ENCODE assay signal across 8 cellular contexts in genomic region chr10:35089641-35090161, GRCh38. TPM values are rescaled to one million over a fixed set of nuclear protein-coding genes. Genes with fewer than 3 reads are reported as not detected.
A peak's percentile ranks its signal among the peaks of the same experiment; 100 is the strongest.
DNase-seq lines count a peak whose midpoint lies in the region; ATAC-seq and TF ChIP-seq lines count a peak whose summit lies in the region.

No MANE protein-coding gene starts in this region.

- ATAC-seq in GM21529 (IDR thresholded peaks at IDR 0.05; ENCODE audit: unreplicated experiment) (peak; percentile 30), heart right ventricle (peak; percentile 9 to 71 (median 24))
- peak in 1 of 2 donors; percentile 11 for ATAC-seq in activated naive CD4-positive, alpha-beta T cell treated with anti-CD3 and anti-CD28 coated beads, Interleukin-2, amount 50 U/mL, for 72 hours

- 0% methylated on average over 24 to 26 of the region's 26 CpGs for WGBS in heart right ventricle, 2 donors
- WGBS in prostate gland: 0% methylated on average over 26 of the region's 26 CpGs

- H3K36me3 ChIP-seq in heart right ventricle (peaks cover 0 to 7% (median 0%) of the 10 kb centered on the region in 9 donors), prostate gland (no peaks in the 10 kb centered on the region)

- TF ChIP-seq CTCF in heart right ventricle (IDR thresholded peaks at IDR 0.05): no peak
- TF ChIP-seq CTCF in prostate gland (IDR thresholded peaks at IDR 0.05): no peak

- peak overlapping the region; percentile 69 for H3K4me3 ChIP-seq in Jurkat, Clone E6-1 (ENCODE audit: low read length)
- H3K4me3 ChIP-seq in heart right ventricle: peak overlapping the region; percentile 62 to 99 (median 91)
- H3K4me3 ChIP-seq in prostate gland: peak overlapping the region; percentile 58 to 95

- peak overlapping the region; percentile 92 to 94 for H3K27ac Mint-ChIP-seq in activated naive CD4-positive, alpha-beta T cell treated with anti-CD3 and anti-CD28 coated beads, Interleukin-2, amount 50 U/mL, for 72 hours

- H3K4me1 ChIP-seq in heart right ventricle: peaks cover 8 to 48% (median 39%) of the 10 kb centered on the region in 9 donors
- H3K4me1 ChIP-seq in prostate gland (replicated peaks): peaks cover 5% of the 10 kb centered on the region

- H3K27ac ChIP-seq in heart right ventricle (peak overlapping the region; percentile 87 to 99 (median 94)), prostate gland (peak overlapping the region; percentile 90 to 94)

- no peak for TF ChIP-seq POLR2A in prostate gland (IDR thresholded peaks at IDR 0.05)

- H3K9me3 ChIP-seq in heart right ventricle (peaks cover 0 to 9% (median 0%) of the 10 kb centered on the region in 11 donors), prostate gland (no peaks in the 10 kb centered on the region)

- H3K27me3 ChIP-seq in heart right ventricle: no peaks in the 10 kb centered on the region
- H3K27me3 ChIP-seq in prostate gland (replicated peaks; ENCODE audit: insufficient read depth): no peaks in the 10 kb centered on the region

- DNase-seq in NCI-H146 (lab: John Stamatoyannopoulos, UW) (peak; percentile 35), NCI-H146 treated with DMSO at 0.1 percent for 48 hours (lab: John Stamatoyannopoulos, UW; ENCODE audit: unreplicated experiment) (no peak), heart right ventricle (no peak), prostate gland (ENCODE audit: low spot score) (no peak)
- peak; percentile 25 for DNase-seq in Jurkat, Clone E6-1 (ENCODE audit: low read depth, low spot score)
- DNase-seq in activated naive CD4-positive, alpha-beta T cell treated with anti-CD3 and anti-CD28 coated beads, Interleukin-2, amount 50 U/mL, for 72 hours (ENCODE audit: low spot score in 2 of 2): peak in 1 of 2 donors; percentile 11
- no peak for DNase-seq in stimulated activated naive CD4-positive, alpha-beta T cell treated with Interleukin-2 at 50 U/mL for 16 hours (lab: John Stamatoyannopoulos, UW)

- H3K9me3 Mint-ChIP-seq in activated naive CD4-positive, alpha-beta T cell treated with anti-CD3 and anti-CD28 coated beads, Interleukin-2, amount 50 U/mL, for 72 hours: no peaks in the 10 kb centered on the region

- peaks cover 7 to 18% of the 10 kb centered on the region in 2 donors for H3K36me3 Mint-ChIP-seq in activated naive CD4-positive, alpha-beta T cell treated with anti-CD3 and anti-CD28 coated beads, Interleukin-2, amount 50 U/mL, for 72 hours

- intact Hi-C loops in heart right ventricle (cut with DNase I) (loop anchor here in 1 of 10 donors (5.0 kb wide), 1 partner anchor 898 kb away; no protein-coding TSS in a partner anchor), prostate gland (cut with DNase I) (no loop called here)

RNA-seq across cellular contexts. Expression of gene CUL2, which starts 0.4 kb away (rescaled TPM):
- polyA plus RNA-seq in Jurkat, Clone E6-1 (2012; ENCODE audit: insufficient read depth, insufficient read length): 36.6 TPM
- total RNA-seq in activated naive CD4-positive, alpha-beta T cell treated with anti-CD3 and anti-CD28 coated beads, Interleukin-2, amount 50 U/mL, for 72 hours: 10 to 100 TPM; 43.8 to 45.9 TPM
- total RNA-seq in heart right ventricle: 10 to 100 TPM; 28.3 to 39.8 (median 38.0) TPM
- 10 to 100 TPM in 1 of 2 donors, 1 to 10 TPM in 1; 5.7 to 15.3 TPM for polyA plus RNA-seq in heart right ventricle
- 10 to 100 TPM; 15.5 to 15.9 TPM for total RNA-seq in prostate gland

RNA-seq across cellular contexts. Expression of gene CREM, which starts 36.9 kb away (rescaled TPM):
- polyA plus RNA-seq in Jurkat, Clone E6-1 (2012; ENCODE audit: insufficient read depth, insufficient read length): 25.6 TPM
- total RNA-seq in activated naive CD4-positive, alpha-beta T cell treated with anti-CD3 and anti-CD28 coated beads, Interleukin-2, amount 50 U/mL, for 72 hours: 100 to 1,000 TPM in 1 of 2 donors, 10 to 100 TPM in 1; 92.9 to 147 TPM
- total RNA-seq in heart right ventricle (10 to 100 TPM; 44.1 to 91.7 (median 57.6) TPM), prostate gland (10 to 100 TPM; 25.5 to 75.3 TPM)
- 10 to 100 TPM; 37.8 to 81.5 TPM for polyA plus RNA-seq in heart right ventricle

Comparison
In these comparisons a context has a peak if more than half of its experiments do, and no peak if none do; other contexts are left out.
1. DNase-seq: peak in NCI-H146 (single experiment) and Jurkat, Clone E6-1 (single experiment); none in NCI-H146 treated with DMSO at 0.1 percent for 48 hours (single experiment), heart right ventricle (0 of 2), prostate gland (single experiment) and stimulated activated naive CD4-positive, alpha-beta T cell treated with Interleukin-2 at 50 U/mL for 16 hours (single experiment).
2. Peak in every context shown above with its lines, with median percentiles within 50 percentile points of each other: H3K4me3 ChIP-seq.